Comparison of ENCODE assay signal across 10 cellular contexts in genomic region chr13:33229446-33230177, GRCh38. TPM values are rescaled to one million over a fixed set of nuclear protein-coding genes. Genes with fewer than 3 reads are reported as not detected.
DNase-seq lines count a peak whose midpoint lies in the region; TF ChIP-seq lines count a peak whose summit lies in the region.
"Had no signal": no experiment of that assay in that cellular context is flagged by ENCODE, and none has a peak within 500 bp of the region (broad histone marks: within the 10 kb centered on the region; RNA-seq: fewer than 3 reads in every experiment).

No MANE protein-coding gene starts in this region.

- CTCF ChIA-PET in A673 (lab: Charles Lee) = no interaction called here

- H2BK12ac ChIP-seq in neuronal stem cell (ENCODE audit: low read length) = no peak overlapping the region

- peak overlapping the region; percentile 66 for H3K4me2 ChIP-seq in fibroblast of lung (ENCODE audit: extremely low read depth, insufficient read depth, low read length)
- H3K4me2 ChIP-seq in neuronal stem cell (ENCODE audit: insufficient read depth, low read length, poor library complexity, severe bottlenecking) = no peak overlapping the region

- H3K4me1 ChIP-seq in A673 (ENCODE audit: insufficient read depth, low read length, poor library complexity, severe bottlenecking) (peaks cover 52% of the 10 kb centered on the region), fibroblast of lung (ENCODE audit: control insufficient read depth, extremely low read depth, insufficient read depth, low read length) (peaks cover 48% of the 10 kb centered on the region), neuronal stem cell (ENCODE audit: control insufficient read depth in 2 of 2, insufficient read depth in 1 of 2, low read depth in 1 of 2, low read length in 2 of 2) (peaks cover 2 to 7% of the 10 kb centered on the region in 2 donors)

- WGBS in neuronal stem cell (ENCODE audit: extremely low coverage in 2 of 2, insufficient read length in 2 of 2, insufficient replicate concordance in 1 of 2), 2 donors = no CpG with 5 or more reads among the region's 10 CpGs

- H4K91ac ChIP-seq in neuronal stem cell (ENCODE audit: low read depth, low read length, poor library complexity) = no peak overlapping the region

- no peak overlapping the region for H2BK15ac ChIP-seq in neuronal stem cell (ENCODE audit: low read length)

- BruUV-seq in A673 (replicated peaks; lab: Mats Ljungman, UMichigan) = TSS peak; percentile 55

- H3K79me1 ChIP-seq in neuronal stem cell (ENCODE audit: low read depth, low read length) = no peaks in the 10 kb centered on the region

- DNase-seq in A673 (ENCODE audit: low spot score) (peak; percentile 39), NCI-H526 treated with DMSO at 0.1 percent for 48 hours (lab: John Stamatoyannopoulos, UW) (peak; percentile 44), fibroblast of lung (ENCODE audit: low read depth in 2 of 2) (no peak), neuronal stem cell (ENCODE audit: low spot score) (no peak), mesenteric fat pad (ENCODE audit: low spot score) (no peak), NOMO-1 treated with dmso at 0.1 percent for 144 hours (lab: John Stamatoyannopoulos, UW; ENCODE audit: unreplicated experiment) (no peak), NCI-H2171 (lab: John Stamatoyannopoulos, UW) (no peak)
- DNase-seq in activated naive CD4-positive, alpha-beta T cell treated with Interleukin-2 at 50 U/mL for 16 hours = no peak
- DNase-seq: activated effector memory CD4-positive, alpha-beta T cell treated with Interleukin-2 at 50 U/mL for 16 hours; CD4-positive, alpha-beta T cell had no signal

- H3K4me3 ChIP-seq in A673 (ENCODE audit: low read depth, low read length, poor library complexity, severe bottlenecking) = no peak overlapping the region
- peak overlapping the region in 1 of 4 experiments; percentile 8 for H3K4me3 ChIP-seq in fibroblast of lung (replicated peaks in 1 of 4; ENCODE audit: control extremely low read depth in 1 of 4, insufficient read depth in 1 of 4, low read depth in 3 of 4, low read length in 4 of 4)
- no peak overlapping the region for H3K4me3 ChIP-seq in neuronal stem cell (ENCODE audit: low read length in 2 of 2)

- H3K23ac ChIP-seq in neuronal stem cell (ENCODE audit: low read depth, low read length, poor library complexity) = no peak overlapping the region

- H2AK5ac ChIP-seq in neuronal stem cell (ENCODE audit: low read depth, low read length) = no peak overlapping the region

- H3K9me3 ChIP-seq in A673 (ENCODE audit: low read depth, low read length, poor library complexity, severe bottlenecking) (peaks cover 9% of the 10 kb centered on the region), fibroblast of lung (ENCODE audit: control insufficient read depth, insufficient read depth, low read depth, low read length) (no peaks in the 10 kb centered on the region), neuronal stem cell (replicated peaks in 1 of 2; ENCODE audit: control insufficient read depth in 2 of 2, insufficient read depth in 1 of 2, low read depth in 1 of 2, low read length in 2 of 2) (no peaks in the 10 kb centered on the region)

- H2AFZ ChIP-seq in fibroblast of lung (ENCODE audit: low read length) (no peak overlapping the region), neuronal stem cell (ENCODE audit: low read length) (peak overlapping the region; percentile 1)

- H3K18ac ChIP-seq in neuronal stem cell (ENCODE audit: low read length) = peak overlapping the region; percentile 7

- intact Hi-C loops in A673 (cut with micrococcal nuclease; ENCODE audit: unreplicated experiment) = loop anchor here (2.0 to 5.0 kb wide), 3 partner anchors 208 to 493 kb away; no protein-coding TSS in a partner anchor

- no peaks in the 10 kb centered on the region for H3K36me3 ChIP-seq in A673 (ENCODE audit: insufficient read depth, low read length, poor library complexity, severe bottlenecking)
- peaks cover 5% of the 10 kb centered on the region for H3K36me3 ChIP-seq in fibroblast of lung (ENCODE audit: control insufficient read depth, insufficient read depth, low read length)
- no peaks in the 10 kb centered on the region for H3K36me3 ChIP-seq in neuronal stem cell (replicated peaks in 1 of 2; ENCODE audit: control insufficient read depth in 2 of 2, insufficient read depth in 2 of 2, low read length in 2 of 2)

- H3K27ac ChIP-seq in A673 (ENCODE audit: low read depth, low read length, poor library complexity, severe bottlenecking) (peak overlapping the region; percentile 88), fibroblast of lung (ENCODE audit: insufficient read depth, low read length) (peak overlapping the region; percentile 86), neuronal stem cell (replicated peaks; ENCODE audit: low read length) (peak overlapping the region; percentile 44)

- no peak overlapping the region for H4K8ac ChIP-seq in neuronal stem cell (ENCODE audit: low read depth, low read length)

- TF ChIP-seq CTCF in A673 (conservative IDR thresholded peaks at IDR 0.05; ENCODE audit: low read depth, low read length) (no peak), fibroblast of lung (conservative IDR thresholded peaks at IDR 0.05 in 1 of 2, IDR thresholded peaks at IDR 0.05 in 1 of 2; ENCODE audit: low read depth in 1 of 2, low read length in 2 of 2) (no peak)

- no peak overlapping the region for H2BK120ac ChIP-seq in neuronal stem cell (ENCODE audit: low read depth, low read length)

- no peaks in the 10 kb centered on the region for H4K20me1 ChIP-seq in fibroblast of lung (ENCODE audit: control insufficient read depth, extremely low read depth, insufficient read depth, low read length)

- H2BK5ac ChIP-seq in neuronal stem cell (ENCODE audit: low read length) = no peak overlapping the region

- H3K9ac ChIP-seq in fibroblast of lung (ENCODE audit: insufficient read depth, low read length) (peak overlapping the region; percentile 37), neuronal stem cell (ENCODE audit: low read depth, low read length, poor library complexity) (no peak overlapping the region)

- no peak overlapping the region for H3K4ac ChIP-seq in neuronal stem cell (ENCODE audit: low read length)

- H3K27me3 ChIP-seq in A673 (replicated peaks; ENCODE audit: insufficient read depth, low read depth, low read length, poor library complexity) (no peaks in the 10 kb centered on the region), fibroblast of lung (ENCODE audit: control insufficient read depth, insufficient read depth, low read length) (no peaks in the 10 kb centered on the region), neuronal stem cell (ENCODE audit: control insufficient read depth in 3 of 3, insufficient read depth in 3 of 3, low read depth in 1 of 3, low read length in 3 of 3) (no peaks in the 10 kb centered on the region)

- peaks cover 87% of the 10 kb centered on the region for H3K79me2 ChIP-seq in fibroblast of lung (ENCODE audit: control insufficient read depth, insufficient read depth, low read length)

- POLR2A ChIA-PET in A673 (lab: Charles Lee; ENCODE audit: low non-redundant PET) = no interaction called here

- H3K14ac ChIP-seq in neuronal stem cell (ENCODE audit: low read length) = no peak overlapping the region

RNA-seq across cellular contexts. Expression of gene STARD13, which starts 55.9 kb away (rescaled TPM):
- total RNA-seq in A673 (2021) (45.7 and 48.7 TPM in 2 replicates), fibroblast of lung (16.2 and 44.6 TPM in 2 replicates), mesenteric fat pad (59.2 TPM)
- 22.0 and 25.2 TPM in 2 replicates for polyA plus RNA-seq in fibroblast of lung
- polyA plus RNA-seq in fibroblast of lung (2012) = 19.6 and 23.0 TPM in 2 replicates
- 38.8 and 44.0 TPM in 2 replicates for polyA minus RNA-seq in fibroblast of lung (ENCODE audit: low replicate concordance)
- polyA plus RNA-seq in neuronal stem cell (2013, experiment 1 of 2) = 1.4 TPM
- polyA plus RNA-seq in neuronal stem cell (2013, experiment 2 of 2) = 1.4 TPM
- total RNA-seq: CD4-positive, alpha-beta T cell had no signal

Comparison
In these comparisons a context has a peak if more than half of its experiments do, and no peak if none do; other contexts are left out.
1. DNase-seq: peak in A673 (single experiment) and NCI-H526 treated with DMSO at 0.1 percent for 48 hours (single experiment); none in fibroblast of lung (0 of 2), neuronal stem cell (single experiment), mesenteric fat pad (single experiment), NOMO-1 treated with dmso at 0.1 percent for 144 hours (single experiment), NCI-H2171 (single experiment) and activated naive CD4-positive, alpha-beta T cell treated with Interleukin-2 at 50 U/mL for 16 hours (single experiment).
2. Peak in every context shown above with its lines, with median percentiles within 50 percentile points of each other: H3K27ac ChIP-seq.